In genomic region chr9:126291925-126292324, GRCh38 we compare ENCODE assay signal across 10 cellular contexts.
"Had no signal": no experiment of that assay in that cellular context is flagged by ENCODE, and none has a peak within 500 bp of the region (broad histone marks: within the 10 kb centered on the region; RNA-seq: fewer than 3 reads in every experiment).

No MANE protein-coding gene starts in this region.

- H3K9me3 Mint-ChIP-seq: GM23338, H9, HFFc6, IgD-negative memory B cell had no signal

- H3K27ac ChIP-seq: HL-60, KMS-11 had no signal

- FAIRE-seq: H1, H54, HepG2 had no signal

- H3K4me3 Mint-ChIP-seq: GM23338, H9, HFFc6, IgD-negative memory B cell had no signal

- H3K27ac Mint-ChIP-seq: GM23338, H9, HFFc6, IgD-negative memory B cell had no signal

- H3K36me3 Mint-ChIP-seq: IgD-negative memory B cell had no signal

- H3K4me1 Mint-ChIP-seq: IgD-negative memory B cell had no signal

- H3K9ac ChIP-seq: KMS-11 had no signal

- DNase-seq: H9, HCEC 1CT, HFFc6 had no signal

- H2AFZ ChIP-seq: GM23338 had no signal

- ATAC-seq: GM23338 had no signal

- H3K4me3 ChIP-seq: GM23338 had no signal

- H3K4me2 ChIP-seq: GM23338, KMS-11 had no signal
